Comparison of ENCODE assay signal across 12 cellular contexts in genomic region chr4:168421671-168422070, GRCh38. TPM values are rescaled to one million over a fixed set of nuclear protein-coding genes. Genes with fewer than 3 reads are reported as not detected.
A peak's percentile ranks its signal among the peaks of the same experiment; 100 is the strongest.
DNase-seq lines count a peak whose midpoint lies in the region; ATAC-seq and TF ChIP-seq lines count a peak whose summit lies in the region.
"Had no signal": no experiment of that assay in that cellular context is flagged by ENCODE, and none has a peak within 500 bp of the region (broad histone marks: within the 10 kb centered on the region; RNA-seq: fewer than 3 reads in every experiment).

No MANE protein-coding gene starts in this region.

- H3K27ac Mint-ChIP-seq in activated CD4-positive, alpha-beta T cell treated with anti-CD3 and anti-CD28 coated beads, Interleukin-2, amount 10 ng/mL, durations not matched to agents 7 days and 5 days = no peak overlapping the region
- H3K27ac Mint-ChIP-seq in endothelial cell (ENCODE audit: unreplicated experiment) = peak overlapping the region; percentile 96
- H3K27ac Mint-ChIP-seq: brain; T-helper 1 cell treated with Interleukin-12 subunit alpha and Interleukin-12 subunit beta and Interleukin-4 antibody, amounts not matched to agents 30 μg/mL and 1 μg/mL, for 36 hours had no signal

- peaks cover 87% of the 10 kb centered on the region for H3K36me3 Mint-ChIP-seq in activated CD4-positive, alpha-beta T cell treated with anti-CD3 and anti-CD28 coated beads, Interleukin-2, amount 10 ng/mL, durations not matched to agents 7 days and 5 days (ENCODE audit: low read depth)
- peaks cover 7% of the 10 kb centered on the region for H3K36me3 Mint-ChIP-seq in endothelial cell (ENCODE audit: low read depth, unreplicated experiment)
- H3K36me3 Mint-ChIP-seq: brain had no signal

- H3K9me3 Mint-ChIP-seq in activated CD4-positive, alpha-beta T cell treated with anti-CD3 and anti-CD28 coated beads, Interleukin-2, amount 10 ng/mL, durations not matched to agents 7 days and 5 days = no peaks in the 10 kb centered on the region
- no peaks in the 10 kb centered on the region for H3K9me3 Mint-ChIP-seq in endothelial cell (ENCODE audit: unreplicated experiment)
- H3K9me3 Mint-ChIP-seq: brain; T-helper 1 cell treated with Interleukin-12 subunit alpha and Interleukin-12 subunit beta and Interleukin-4 antibody, amounts not matched to agents 30 μg/mL and 1 μg/mL, for 36 hours had no signal

- POLR2A ChIA-PET in activated CD4-positive, alpha-beta T cell treated with anti-CD3 and anti-CD28 coated beads, Interleukin-2, amount 10 ng/mL, durations not matched to agents 7 days and 5 days (lab: Charles Lee) = no interaction called here

- DNase-seq in activated CD4-positive, alpha-beta T cell treated with anti-CD3 and anti-CD28 coated beads, Interleukin-2, amount 10 ng/mL, durations not matched to agents 7 days and 5 days = peak; percentile 35
- DNase-seq in activated CD4-positive, alpha-beta T cell treated with anti-CD3 and anti-CD28 coated beads for 1 hour = no peak
- DNase-seq in OCI-M1 (lab: John Stamatoyannopoulos, UW) (peak; percentile 78), endothelial cell (ENCODE audit: low spot score) (peak; percentile 36), renal cortical epithelial cell (ENCODE audit: low read depth) (peak; percentile 76), DMS79 treated with DMSO at 0.1 percent for 48 hours (lab: John Stamatoyannopoulos, UW) (no peak), GM10266 (ENCODE audit: extremely low spot score) (no peak)
- DNase-seq: NCI-H1694; stimulated activated naive CD4-positive, alpha-beta T cell treated with Interleukin-2 at 50 U/mL for 16 hours had no signal

- no peak for ATAC-seq in GM21390 (IDR thresholded peaks at IDR 0.05; ENCODE audit: unreplicated experiment)

- CTCF ChIA-PET in activated CD4-positive, alpha-beta T cell treated with anti-CD3 and anti-CD28 coated beads, Interleukin-2, amount 10 ng/mL, durations not matched to agents 7 days and 5 days (lab: Charles Lee) = no interaction called here

- H3K4me3 Mint-ChIP-seq in activated CD4-positive, alpha-beta T cell treated with anti-CD3 and anti-CD28 coated beads, Interleukin-2, amount 10 ng/mL, durations not matched to agents 7 days and 5 days = no peak overlapping the region
- no peak overlapping the region for H3K4me3 Mint-ChIP-seq in endothelial cell (ENCODE audit: unreplicated experiment)
- H3K4me3 Mint-ChIP-seq: brain; T-helper 1 cell treated with Interleukin-12 subunit alpha and Interleukin-12 subunit beta and Interleukin-4 antibody, amounts not matched to agents 30 μg/mL and 1 μg/mL, for 36 hours had no signal

- no peaks in the 10 kb centered on the region for H3K27me3 Mint-ChIP-seq in activated CD4-positive, alpha-beta T cell treated with anti-CD3 and anti-CD28 coated beads, Interleukin-2, amount 10 ng/mL, durations not matched to agents 7 days and 5 days
- peaks cover 3% of the 10 kb centered on the region for H3K27me3 Mint-ChIP-seq in endothelial cell (ENCODE audit: unreplicated experiment)
- H3K27me3 Mint-ChIP-seq: brain had no signal

- TF ChIP-seq CTCF in endothelial cell (IDR thresholded peaks at IDR 0.05; ENCODE audit: unreplicated experiment) = no peak
- TF ChIP-seq CTCF in GM10266 (IDR thresholded peaks at IDR 0.05; ENCODE audit: control insufficient read depth, insufficient read depth, low read depth, missing control alignments) = no peak

- H3K4me1 Mint-ChIP-seq in activated CD4-positive, alpha-beta T cell treated with anti-CD3 and anti-CD28 coated beads, Interleukin-2, amount 10 ng/mL, durations not matched to agents 7 days and 5 days = peaks cover 14% of the 10 kb centered on the region
- H3K4me1 Mint-ChIP-seq in endothelial cell (ENCODE audit: unreplicated experiment) = peaks cover 23% of the 10 kb centered on the region
- H3K4me1 Mint-ChIP-seq: brain had no signal

RNA-seq across cellular contexts. Expression of gene DDX60L, which starts 58.6 kb away (rescaled TPM):
- total RNA-seq in activated CD4-positive, alpha-beta T cell treated with anti-CD3 and anti-CD28 coated beads, Interleukin-2, amount 10 ng/mL, durations not matched to agents 7 days and 5 days = 10 to 100 TPM; 58.6 to 66.2 TPM
- total RNA-seq in endothelial cell (ENCODE audit: unreplicated experiment) (10.8 TPM), renal cortical epithelial cell (22.5 and 44.6 TPM in 2 replicates)

Comparison
In these comparisons a context has a peak if more than half of its experiments do, and no peak if none do; other contexts are left out.
1. DNase-seq: peak in activated CD4-positive, alpha-beta T cell treated with anti-CD3 and anti-CD28 coated beads, Interleukin-2, amount 10 ng/mL, durations not matched to agents 7 days and 5 days (single experiment), OCI-M1 (single experiment), endothelial cell (single experiment) and renal cortical epithelial cell (single experiment); none in activated CD4-positive, alpha-beta T cell treated with anti-CD3 and anti-CD28 coated beads for 1 hour (single experiment), DMS79 treated with DMSO at 0.1 percent for 48 hours (single experiment) and GM10266 (single experiment).